In genomic region chr2:88250402-88250801, GRCh38 we compare ENCODE assay signal across 26 cellular contexts.
"Had no signal": no experiment of that assay in that cellular context is flagged by ENCODE, and none has a peak within 500 bp of the region (broad histone marks: within the 10 kb centered on the region; RNA-seq: fewer than 3 reads in every experiment).

No MANE protein-coding gene starts in this region.

- H3K36me3 ChIP-seq: brain microvascular endothelial cell, cardiac muscle cell had no signal

- DNase-seq: activated B cell treated with CpG ODN at 0.5 μM for 24 hours; activated CD4-positive, alpha-beta memory T cell treated with anti-CD3 and anti-CD28 coated beads, Interleukin-2, amount 10 ng/mL, durations not matched to agents 7 days and 5 days; activated CD4-positive, alpha-beta T cell treated with anti-CD3 and anti-CD28 coated beads, Interleukin-2, amount 10 ng/mL, durations not matched to agents 7 days and 5 days; activated gamma-delta T cell treated with Interleukin-2 at 50 U/mL for 16 hours; activated naive CD4-positive, alpha-beta T cell treated with anti-CD3 and anti-CD28 coated beads, Interleukin-2, amount 10 ng/mL, durations not matched to agents 7 days and 5 days; activated naive CD8-positive, alpha-beta T cell treated with anti-CD3 and anti-CD28 coated beads for 36 hours; activated T-cell treated with anti-CD3 and anti-CD28 coated beads for 4 hours; activated T-cell treated with anti-CD3 and anti-CD28 coated beads, Interleukin-2, amount 50 U/mL, for 72 hours; brain microvascular endothelial cell; Karpas-422; MM.1S; NCI-H1092 treated with DMSO at 0.1 percent for 48 hours; NCI-H1417 treated with DMSO at 0.1 percent for 48 hours; NCI-H1694; NCI-H2029; NCI-H2107; NCI-H2171 treated with DMSO at 0.1 percent for 48 hours; NCI-H226; NCI-H526; NCI-H774; RPMI8226; T-helper 1 cell had no signal

- ATAC-seq: activated T-cell treated with anti-CD3 and anti-CD28 coated beads, Interleukin-2, amount 50 U/mL, for 72 hours; Panc1; Right ventricle myocardium inferior had no signal

- H3K27me3 ChIP-seq: brain microvascular endothelial cell, cardiac muscle cell had no signal

- H3K4me3 ChIP-seq: cardiac muscle cell, SK-N-MC had no signal

- H3K27ac ChIP-seq: brain microvascular endothelial cell, cardiac muscle cell, SK-N-MC had no signal
